ENCODE assay signal across 1 cellular context in genomic region chrX:150566734-150567182, GRCh38.
TF ChIP-seq lines count a peak whose summit lies in the region.

No MANE protein-coding gene starts in this region.

TF ChIP-seq in HepG2, 621 proteins besides CTCF, POLR2A, EP300 and RAD21:
- TF ChIP-seq MYPOP (CRISPR knock-in tag; IDR thresholded peaks at IDR 0.05) = no peak
- TF ChIP-seq PRDM15 (CRISPR knock-in tag; IDR thresholded peaks at IDR 0.05) = peak; percentile 25; the same call in 1 of the 2 replicates
